8 cellular contexts compared by ENCODE assay signal in the genomic region with DNA sequence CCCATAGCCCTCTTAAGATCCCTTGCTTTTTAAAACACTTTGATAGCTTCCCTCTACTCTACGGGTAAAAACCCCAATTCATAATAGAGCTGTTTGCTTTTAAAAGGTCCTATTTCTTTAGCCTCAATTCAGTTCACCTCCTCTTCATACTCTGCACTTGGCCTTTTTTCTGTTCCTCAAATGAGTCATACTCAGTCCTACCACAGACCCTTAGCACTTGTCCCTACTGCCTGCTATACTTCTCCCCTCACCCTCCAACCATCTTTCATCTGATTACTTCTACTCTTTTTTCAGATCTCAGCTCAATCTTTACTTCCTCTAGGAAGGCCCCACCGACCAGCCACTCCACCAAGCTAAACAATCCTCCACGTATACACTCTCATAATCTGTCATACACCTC. TPM values are rescaled to one million over a fixed set of nuclear protein-coding genes. Genes with fewer than 3 reads are reported as not detected.
A peak's percentile ranks its signal among the peaks of the same experiment; 100 is the strongest.
DNase-seq lines count a peak whose midpoint lies in the region; ATAC-seq lines count a peak whose summit lies in the region.

No MANE protein-coding gene starts in this region.

- ATAC-seq in GM19351 (IDR thresholded peaks at IDR 0.05; ENCODE audit: unreplicated experiment) (peak; percentile 67), HG03066 (IDR thresholded peaks at IDR 0.05; ENCODE audit: low read depth, unreplicated experiment) (peak; percentile 61), T-helper 17 cell (no peak)

- H3K27me3 Mint-ChIP-seq in T-helper 17 cell: no peaks in the 10 kb centered on the region

- H3K4me1 Mint-ChIP-seq in T-helper 17 cell: peaks cover 33% of the 10 kb centered on the region

- H3K4me3 Mint-ChIP-seq in T-helper 17 cell: peak overlapping the region; percentile 91

- H3K36me3 Mint-ChIP-seq in T-helper 17 cell (ENCODE audit: low read depth): peaks cover 6% of the 10 kb centered on the region

- H3K27ac Mint-ChIP-seq in T-helper 17 cell: peak overlapping the region; percentile 92

- DNase-seq in CD1c-positive myeloid dendritic cell (ENCODE audit: extremely low spot score) (peak; percentile 62), T-helper 17 cell (no peak), occipital lobe (lab: John Stamatoyannopoulos, UW) (no peak), COR-L47 (lab: John Stamatoyannopoulos, UW) (no peak), activated gamma-delta T cell treated with Interleukin-2 at 50 U/mL for 16 hours (no peak)
- no peak for DNase-seq in activated naive CD4-positive, alpha-beta T cell treated with anti-CD3 and anti-CD28 coated beads, Interleukin-2, amount 50 U/mL, for 16 hours

- no peaks in the 10 kb centered on the region for H3K9me3 ChIP-seq in T-helper 17 cell (ENCODE audit: control insufficient read depth, low read length, poor library complexity, severe bottlenecking)

RNA-seq across cellular contexts. Expression of a gene that starts 2.5 kb away (rescaled TPM):
- total RNA-seq in T-helper 17 cell (10 to 100 TPM; 67.7 to 79.2 TPM), occipital lobe (46.5 TPM)

RNA-seq across cellular contexts. Expression of a gene that starts 2.6 kb away (rescaled TPM):
- total RNA-seq in T-helper 17 cell (10 to 100 TPM; 17.2 to 17.8 TPM), occipital lobe (8.4 TPM)

RNA-seq across cellular contexts. Expression of a gene that starts 15.4 kb away (rescaled TPM):
- total RNA-seq in T-helper 17 cell (100 to 1,000 TPM; 256 to 327 TPM), occipital lobe (18.4 TPM)

RNA-seq across cellular contexts. Expression of a gene that starts 17.1 kb away (rescaled TPM):
- 10 to 100 TPM; 77.6 to 82.2 TPM for total RNA-seq in T-helper 17 cell
- total RNA-seq in occipital lobe: 3.0 TPM

RNA-seq across cellular contexts. Expression of a gene that starts 47.9 kb away (rescaled TPM):
- total RNA-seq in T-helper 17 cell (1 to 10 TPM; 1.3 to 3.2 TPM), occipital lobe (3.3 TPM)

Comparison
In these comparisons a context has a peak if more than half of its experiments do, and no peak if none do; other contexts are left out.
1. RNA of a gene that starts 15.4 kb away (total RNA-seq): 256 to 327 TPM in T-helper 17 cell; 18.4 TPM in occipital lobe (single experiment); every median in the first group is over 10 times any median in the second.